ENCODE assay signal across 12 cellular contexts in the genomic region with DNA sequence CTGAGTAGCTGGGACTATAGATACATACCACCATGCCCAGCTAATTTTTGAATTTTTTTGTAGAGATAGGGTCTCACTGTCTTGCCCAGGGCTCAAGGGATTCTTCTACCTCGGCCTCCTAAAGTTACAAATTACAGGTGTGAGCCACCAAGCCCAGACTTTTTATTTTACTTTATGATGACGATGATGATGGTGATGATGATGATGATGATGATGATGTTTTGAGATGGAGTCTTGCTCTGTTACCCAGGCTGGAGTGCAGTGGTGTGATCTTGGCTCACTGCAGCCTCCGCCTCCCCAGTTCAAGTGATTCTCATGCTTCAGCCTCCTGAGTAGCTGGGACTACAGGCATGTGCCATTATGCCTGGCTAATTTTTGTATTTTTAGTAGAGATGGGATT. TPM values are rescaled to one million over a fixed set of nuclear protein-coding genes. Genes with fewer than 3 reads are reported as not detected.
"Had no signal": no experiment of that assay in that cellular context is flagged by ENCODE, and none has a peak within 500 bp of the region (broad histone marks: within the 10 kb centered on the region; RNA-seq: fewer than 3 reads in every experiment).

No MANE protein-coding gene starts in this region.

RNA-seq across cellular contexts. Expression of a gene that starts 27.5 kb away (rescaled TPM):
- total RNA-seq: stomach, subcutaneous adipose tissue, testis, thoracic aorta, thyroid gland, tibial nerve, transverse colon, upper lobe of left lung, upper lobe of right lung, ureter, urinary bladder, vagina had no signal
- polyA plus RNA-seq: urinary bladder had no signal

RNA-seq across cellular contexts. Expression of a gene that starts 40.5 kb away (rescaled TPM):
- total RNA-seq: transverse colon, urinary bladder, vagina had no signal
- polyA plus RNA-seq: stomach, urinary bladder had no signal
